ENCODE assay signal across 18 cellular contexts in genomic region chr11:78211565-78211964, GRCh38. TPM values are rescaled to one million over a fixed set of nuclear protein-coding genes. Genes with fewer than 3 reads are reported as not detected.
DNase-seq lines count a peak whose midpoint lies in the region; ATAC-seq and TF ChIP-seq lines count a peak whose summit lies in the region.
"Had no signal": no experiment of that assay in that cellular context is flagged by ENCODE, and none has a peak within 500 bp of the region (broad histone marks: within the 10 kb centered on the region; RNA-seq: fewer than 3 reads in every experiment).

No MANE protein-coding gene starts in this region.

- TF ChIP-seq CTCF in endothelial cell (IDR thresholded peaks at IDR 0.05; ENCODE audit: unreplicated experiment): no peak
- TF ChIP-seq CTCF in adrenal gland (IDR thresholded peaks at IDR 0.05): no peak

- H3K27me3 ChIP-seq in adrenal gland (no peaks in the 10 kb centered on the region), mesendoderm (ENCODE audit: insufficient read depth, low read length, poor library complexity) (no peaks in the 10 kb centered on the region)
- H3K27me3 ChIP-seq: BE2C, BLaER1 had no signal

- no peak overlapping the region for H4K5ac ChIP-seq in mesendoderm (ENCODE audit: low read length)

- no peak overlapping the region for H3K56ac ChIP-seq in mesendoderm (ENCODE audit: low read length)

- H3K36me3 ChIP-seq in adrenal gland (replicated peaks in 1 of 2) (peaks cover 0 to 75% of the 10 kb centered on the region in 2 donors), mesendoderm (ENCODE audit: control insufficient read depth, insufficient read depth, low read length) (no peaks in the 10 kb centered on the region)

- H3K18ac ChIP-seq in mesendoderm (ENCODE audit: low read length): no peak overlapping the region

- no peak overlapping the region for H3K4me3 ChIP-seq in adrenal gland
- H3K4me3 ChIP-seq in mesendoderm (ENCODE audit: low read length): no peak overlapping the region
- H3K4me3 ChIP-seq: BLaER1 had no signal

- no peak overlapping the region for H3K9ac ChIP-seq in mesendoderm (ENCODE audit: low read length)
- H3K9ac ChIP-seq: BLaER1 had no signal

- H3K4me1 ChIP-seq in adrenal gland (replicated peaks in 1 of 2) (peaks cover 0 to 20% of the 10 kb centered on the region in 2 donors), mesendoderm (ENCODE audit: control insufficient read depth, low read depth, low read length) (peaks cover 1% of the 10 kb centered on the region)
- H3K4me1 ChIP-seq: Caco-2 had no signal

- H3K36me3 Mint-ChIP-seq in endothelial cell (ENCODE audit: low read depth, unreplicated experiment): peaks cover 59% of the 10 kb centered on the region
- peaks cover 26 to 62% of the 10 kb centered on the region in 2 donors for H3K36me3 Mint-ChIP-seq in stimulated activated naive B cell treated with anti-CD40 and anti-IgM and Interleukin-4, amounts not matched to agents 10 μg/mL and 1 μg/mL and 100 μg/mL, for 72 hours

- no peak overlapping the region for H4K8ac ChIP-seq in mesendoderm (ENCODE audit: low read depth, low read length)

- peak overlapping the region; percentile 15 for H3K4me3 Mint-ChIP-seq in endothelial cell (ENCODE audit: unreplicated experiment)
- H3K4me3 Mint-ChIP-seq in stimulated activated naive B cell treated with anti-CD40 and anti-IgM and Interleukin-4, amounts not matched to agents 10 μg/mL and 1 μg/mL and 100 μg/mL, for 72 hours: no peak overlapping the region
- H3K4me3 Mint-ChIP-seq: CD14-positive monocyte; CD4-positive, CD25-positive, alpha-beta regulatory T cell; CD8-positive, alpha-beta T cell had no signal

- no peaks in the 10 kb centered on the region for H3K9me3 ChIP-seq in adrenal gland (replicated peaks in 1 of 3)
- H3K9me3 ChIP-seq: BE2C, BLaER1, Caco-2 had no signal

- no peak for ATAC-seq in stimulated activated naive B cell treated with anti-CD40 and anti-IgM and Interleukin-4, amounts not matched to agents 10 μg/mL and 1 μg/mL and 100 μg/mL, for 72 hours (replicated peaks)
- ATAC-seq: CD8-positive, alpha-beta T cell had no signal

- H2AK5ac ChIP-seq in mesendoderm (ENCODE audit: low read length): no peak overlapping the region

- no peaks in the 10 kb centered on the region for H3K79me1 ChIP-seq in mesendoderm (ENCODE audit: low read length)

- H3K4me2 ChIP-seq in mesendoderm (ENCODE audit: low read length): no peak overlapping the region
- H3K4me2 ChIP-seq: BLaER1 had no signal

- H3K27ac ChIP-seq in adrenal gland (no peak overlapping the region), mesendoderm (ENCODE audit: low read depth, low read length) (no peak overlapping the region)
- H3K27ac ChIP-seq: BLaER1 had no signal

- H3K4ac ChIP-seq in mesendoderm (ENCODE audit: low read depth, low read length): no peak overlapping the region

- H2BK5ac ChIP-seq in mesendoderm (ENCODE audit: low read length): no peak overlapping the region

- H2BK120ac ChIP-seq in mesendoderm (ENCODE audit: low read depth, low read length): no peak overlapping the region

- peak overlapping the region; percentile 27 for H3K27ac Mint-ChIP-seq in endothelial cell (ENCODE audit: unreplicated experiment)
- peak overlapping the region; percentile 25 for H3K27ac Mint-ChIP-seq in stimulated activated naive B cell treated with anti-CD40 and anti-IgM and Interleukin-4, amounts not matched to agents 10 μg/mL and 1 μg/mL and 100 μg/mL, for 72 hours
- H3K27ac Mint-ChIP-seq: CD14-positive monocyte; CD4-positive, CD25-positive, alpha-beta regulatory T cell; CD8-positive, alpha-beta T cell had no signal

- intact Hi-C loops in adrenal gland (cut with DNase I): loop anchor here in 1 of 2 donors (10.0 kb wide), 1 partner anchor 353 kb away; no protein-coding TSS in a partner anchor

- H3K4me1 Mint-ChIP-seq in endothelial cell (ENCODE audit: unreplicated experiment): peaks cover 41% of the 10 kb centered on the region
- no peaks in the 10 kb centered on the region for H3K4me1 Mint-ChIP-seq in stimulated activated naive B cell treated with anti-CD40 and anti-IgM and Interleukin-4, amounts not matched to agents 10 μg/mL and 1 μg/mL and 100 μg/mL, for 72 hours
- H3K4me1 Mint-ChIP-seq: CD14-positive monocyte had no signal

- peaks cover 47% of the 10 kb centered on the region for H3K27me3 Mint-ChIP-seq in endothelial cell (ENCODE audit: unreplicated experiment)
- H3K27me3 Mint-ChIP-seq in stimulated activated naive B cell treated with anti-CD40 and anti-IgM and Interleukin-4, amounts not matched to agents 10 μg/mL and 1 μg/mL and 100 μg/mL, for 72 hours: no peaks in the 10 kb centered on the region
- H3K27me3 Mint-ChIP-seq: CD4-positive, CD25-positive, alpha-beta regulatory T cell had no signal

- WGBS in adrenal gland, 4 donors: 95 to 97% (median 95%) methylated on average over 5 of the region's 5 CpGs
- WGBS in mesendoderm (ENCODE audit: extremely low coverage, insufficient coverage, low lambda C conversion rate): no CpG with 5 or more reads among the region's 5 CpGs

- no peaks in the 10 kb centered on the region for H3K79me2 ChIP-seq in mesendoderm (ENCODE audit: control insufficient read depth, insufficient read depth, low read length)

- no peak overlapping the region for H3K23ac ChIP-seq in mesendoderm (ENCODE audit: low read length)

- DNase-seq in OCI-M1 (lab: John Stamatoyannopoulos, UW) (peak; percentile 81), endothelial cell (ENCODE audit: low spot score) (no peak), adrenal gland (no peak), NCI-H2029 treated with DMSO at 0.1 percent for 48 hours (lab: John Stamatoyannopoulos, UW) (no peak), mesendoderm (no peak)
- DNase-seq in stimulated activated naive B cell treated with anti-CD40 and anti-IgM and Interleukin-4, amounts not matched to agents 10 μg/mL and 1 μg/mL and 100 μg/mL, for 72 hours: no peak
- DNase-seq: 8988T; ACHN; BE2C; C1 segment of cervical spinal cord; Caco-2; Calu3; CD4-positive, CD25-positive, alpha-beta regulatory T cell; CD8-positive, alpha-beta T cell; DMS79 treated with DMSO at 0.1 percent for 48 hours; GF-D8 had no signal

- H3K9me3 Mint-ChIP-seq in endothelial cell (ENCODE audit: unreplicated experiment): no peaks in the 10 kb centered on the region
- no peaks in the 10 kb centered on the region for H3K9me3 Mint-ChIP-seq in stimulated activated naive B cell treated with anti-CD40 and anti-IgM and Interleukin-4, amounts not matched to agents 10 μg/mL and 1 μg/mL and 100 μg/mL, for 72 hours
- H3K9me3 Mint-ChIP-seq: CD8-positive, alpha-beta T cell had no signal

- no peak for TF ChIP-seq POLR2A in adrenal gland (IDR thresholded peaks at IDR 0.05)

- no peak overlapping the region for H2BK15ac ChIP-seq in mesendoderm (replicated peaks; ENCODE audit: low read depth)

RNA-seq across cellular contexts. Expression of gene USP35, which starts 22.8 kb away (rescaled TPM):
- 26.0 TPM for total RNA-seq in endothelial cell (ENCODE audit: unreplicated experiment)
- total RNA-seq in adrenal gland: 10 to 100 TPM; 23.4 to 47.9 (median 34.2) TPM
- polyA plus RNA-seq in adrenal gland: 10 to 100 TPM; 16.5 to 75.9 (median 30.1) TPM
- polyA plus RNA-seq in mesendoderm (2013, experiment 1 of 2): 1.7 TPM
- polyA plus RNA-seq in mesendoderm (2013, experiment 2 of 2): 1.6 TPM

RNA-seq across cellular contexts. Expression of gene KCTD21, which starts 23.1 kb away (rescaled TPM):
- 11.4 TPM for total RNA-seq in endothelial cell (ENCODE audit: unreplicated experiment)
- 10 to 100 TPM; 17.0 to 32.9 (median 26.4) TPM for total RNA-seq in adrenal gland
- 10 to 100 TPM in 2 of 3 donors, 1 to 10 TPM in 1; 9.3 to 54.0 (median 11.7) TPM for polyA plus RNA-seq in adrenal gland
- 0.97 TPM for polyA plus RNA-seq in mesendoderm (2013, experiment 1 of 2)
- 1.0 TPM for polyA plus RNA-seq in mesendoderm (2013, experiment 2 of 2)
